9 cellular contexts compared by ENCODE assay signal in genomic region chr21:32712043-32712442, GRCh38. TPM values are rescaled to one million over a fixed set of nuclear protein-coding genes. Genes with fewer than 3 reads are reported as not detected.
DNase-seq lines count a peak whose midpoint lies in the region; ATAC-seq and TF ChIP-seq lines count a peak whose summit lies in the region.
"Had no signal": no experiment of that assay in that cellular context is flagged by ENCODE, and none has a peak within 500 bp of the region (broad histone marks: within the 10 kb centered on the region; RNA-seq: fewer than 3 reads in every experiment).

No MANE protein-coding gene starts in this region.

- no peak for TF ChIP-seq CTCF in CD8-positive, alpha-beta T cell (IDR thresholded peaks at IDR 0.05)
- TF ChIP-seq CTCF in gastroesophageal sphincter (IDR thresholded peaks at IDR 0.05): no peak

- H3K36me3 Mint-ChIP-seq in CD8-positive, alpha-beta T cell: peaks cover 23% of the 10 kb centered on the region

- no peaks in the 10 kb centered on the region for H3K27me3 ChIP-seq in CD8-positive, alpha-beta T cell (ENCODE audit: insufficient read depth, low read length)
- no peaks in the 10 kb centered on the region for H3K27me3 ChIP-seq in gastroesophageal sphincter

- intact Hi-C loops in CD8-positive, alpha-beta T cell (cut with DNase I, micrococcal nuclease): no loop called here

- no peak overlapping the region for H3K4me3 Mint-ChIP-seq in CD8-positive, alpha-beta T cell

- H3K9me3 Mint-ChIP-seq in CD8-positive, alpha-beta T cell: no peaks in the 10 kb centered on the region

- H3K27ac Mint-ChIP-seq in CD8-positive, alpha-beta T cell: peak overlapping the region; percentile 13

- peaks cover 44% of the 10 kb centered on the region for H3K4me1 Mint-ChIP-seq in CD8-positive, alpha-beta T cell (ENCODE audit: low read depth)

- no peaks in the 10 kb centered on the region for H3K4me1 ChIP-seq in CD8-positive, alpha-beta T cell (ENCODE audit: insufficient read depth, low read length)
- peaks cover 0 to 6% (median 0%) of the 10 kb centered on the region in 3 donors for H3K4me1 ChIP-seq in gastroesophageal sphincter
- H3K4me1 ChIP-seq: parathyroid adenoma had no signal

- CTCF ChIA-PET in CD8-positive, alpha-beta T cell (lab: Charles Lee): interaction anchor here (0.6 to 1.3 kb wide), 3 partner anchors 60 to 900 kb away, joined by 3 read pairs; partner anchors contain the start of gene PAXBP1

- no peaks in the 10 kb centered on the region for H3K36me3 ChIP-seq in CD8-positive, alpha-beta T cell (ENCODE audit: insufficient read depth, low read length)
- no peaks in the 10 kb centered on the region for H3K36me3 ChIP-seq in gastroesophageal sphincter

- H3K4me3 ChIP-seq in CD8-positive, alpha-beta T cell (ENCODE audit: low read depth, low read length): no peak overlapping the region
- H3K4me3 ChIP-seq in gastroesophageal sphincter: no peak overlapping the region

- H3K9me3 ChIP-seq in CD8-positive, alpha-beta T cell (ENCODE audit: low read length): no peaks in the 10 kb centered on the region
- no peaks in the 10 kb centered on the region for H3K9me3 ChIP-seq in gastroesophageal sphincter

- POLR2A ChIA-PET in CD8-positive, alpha-beta T cell (lab: Charles Lee): interaction anchor here (0.6 to 1.5 kb wide), 4 partner anchors 8 to 35 kb away, joined by 3 to 8 read pairs (median 3); partner anchors contain the start of gene SYNJ1

- TF ChIP-seq POLR2A in gastroesophageal sphincter (IDR thresholded peaks at IDR 0.05): no peak

- peak; percentile 54 for ATAC-seq in CD8-positive, alpha-beta T cell
- ATAC-seq in HG02981 (IDR thresholded peaks at IDR 0.05; ENCODE audit: unreplicated experiment): peak; percentile 99
- no peak for ATAC-seq in gastroesophageal sphincter

- no peak for TF ChIP-seq EP300 in gastroesophageal sphincter (IDR thresholded peaks at IDR 0.05)

- no peak overlapping the region for H3K27ac ChIP-seq in CD8-positive, alpha-beta T cell (ENCODE audit: low read depth, low read length)
- no peak overlapping the region for H3K27ac ChIP-seq in gastroesophageal sphincter
- H3K27ac ChIP-seq: parathyroid adenoma had no signal

- peak in 1 of 7 experiments; percentile 28 for DNase-seq in CD8-positive, alpha-beta T cell
- DNase-seq in GM19238 (ENCODE audit: insufficient read length, low spot score) (peak; percentile 24), RPMI8226 (peak; percentile 25), AG08396 (ENCODE audit: low spot score) (no peak), cortex of kidney (lab: John Stamatoyannopoulos, UW) (no peak), NCI-H1694 treated with DMSO at 0.1 percent for 48 hours (lab: John Stamatoyannopoulos, UW) (no peak)

- no peaks in the 10 kb centered on the region for H3K27me3 Mint-ChIP-seq in CD8-positive, alpha-beta T cell (ENCODE audit: low read depth)

RNA-seq across cellular contexts. Expression of gene SYNJ1, which starts 15.8 kb away (rescaled TPM):
- total RNA-seq in CD8-positive, alpha-beta T cell: 10 to 100 TPM; 10.5 to 10.7 TPM
- total RNA-seq in gastroesophageal sphincter: 10 to 100 TPM in 2 of 4 donors, 1 to 10 TPM in 2; 8.8 to 12.4 (median 10.2) TPM

RNA-seq across cellular contexts. Expression of gene PAXBP1, which starts 59.5 kb away (rescaled TPM):
- 10 to 100 TPM; 50.9 to 62.1 TPM for total RNA-seq in CD8-positive, alpha-beta T cell
- total RNA-seq in gastroesophageal sphincter: 10 to 100 TPM; 21.0 to 49.8 (median 33.9) TPM

Comparison
In these comparisons a context has a peak if more than half of its experiments do, and no peak if none do; other contexts are left out.
1. DNase-seq: peak in GM19238 (single experiment) and RPMI8226 (single experiment); none in AG08396 (single experiment), cortex of kidney (single experiment) and NCI-H1694 treated with DMSO at 0.1 percent for 48 hours (single experiment).